Comparison of ENCODE assay signal across 8 cellular contexts in genomic region chr12:45558353-45558752, GRCh38.
"Had no signal": no experiment of that assay in that cellular context is flagged by ENCODE, and none has a peak within 500 bp of the region (broad histone marks: within the 10 kb centered on the region; RNA-seq: fewer than 3 reads in every experiment).

No MANE protein-coding gene starts in this region.

- H3K4me3 ChIP-seq: GM12878 had no signal

- DNase-seq: GDM1, GF-D8 had no signal

- FAIRE-seq: G401.6, GM12878, GM12891, GM12892, GM18507, GM19239 had no signal

- ATAC-seq: GM12878 had no signal
